Comparison of ENCODE assay signal across 24 cellular contexts in genomic region chr9:128152133-128152780, GRCh38. TPM values are rescaled to one million over a fixed set of nuclear protein-coding genes. Genes with fewer than 3 reads are reported as not detected.
"Had no signal": no experiment of that assay in that cellular context is flagged by ENCODE, and none has a peak within 500 bp of the region (broad histone marks: within the 10 kb centered on the region; RNA-seq: fewer than 3 reads in every experiment).

No MANE protein-coding gene starts in this region.

- H3K4me3 Mint-ChIP-seq: activated B cell treated with CpG ODN at 0.5 μM for 24 hours; activated CD8-positive, alpha-beta T cell treated with anti-CD3 and anti-CD28 coated beads for 36 hours; activated naive CD8-positive, alpha-beta T cell treated with anti-CD3 and anti-CD28 coated beads for 36 hours; brain; central memory CD8-positive, alpha-beta T cell; stimulated activated naive CD8-positive, alpha-beta T cell treated with anti-CD3 and anti-CD28 coated beads, Interleukin-15, Interleukin-2, amounts not matched to agents 100 ng/mL and 50 ng/mL, for 24 hours; T-helper 2 cell treated with Interferon-gamma antibody and Interleukin-4, amounts not matched to agents 5 μg/mL and 100 μg/mL, for 36 hours had no signal

- FAIRE-seq: endothelial cell of umbilical vein, small intestine had no signal

- H3K27ac ChIP-seq: foreskin keratinocyte, lower lobe of right lung, suprapubic skin had no signal

- H3K9me3 ChIP-seq: lower lobe of right lung, suprapubic skin had no signal

- H3K27me3 ChIP-seq: foreskin keratinocyte, suprapubic skin had no signal

- H3K4me3 ChIP-seq: lower lobe of right lung, suprapubic skin had no signal

- H3K9me3 Mint-ChIP-seq: activated B cell treated with CpG ODN at 0.5 μM for 24 hours; activated CD8-positive, alpha-beta T cell treated with anti-CD3 and anti-CD28 coated beads for 36 hours; activated naive CD8-positive, alpha-beta T cell treated with anti-CD3 and anti-CD28 coated beads for 36 hours; brain; central memory CD8-positive, alpha-beta T cell; stimulated activated naive CD8-positive, alpha-beta T cell treated with anti-CD3 and anti-CD28 coated beads, Interleukin-15, Interleukin-2, amounts not matched to agents 100 ng/mL and 50 ng/mL, for 24 hours; T-helper 2 cell treated with Interferon-gamma antibody and Interleukin-4, amounts not matched to agents 5 μg/mL and 100 μg/mL, for 36 hours had no signal

- DNase-seq: activated B cell treated with CpG ODN at 0.5 μM for 24 hours; activated CD4-positive, alpha-beta T cell treated with anti-CD3 and anti-CD28 coated beads for 48 hours; activated CD8-positive, alpha-beta T cell treated with anti-CD3 and anti-CD28 coated beads for 36 hours; activated naive CD8-positive, alpha-beta T cell treated with anti-CD3 and anti-CD28 coated beads for 36 hours; activated T-cell treated with anti-CD3 and anti-CD28 coated beads, Interleukin-2, amount 50 U/mL, for 48 hours; amygdala; cortex of kidney; effector CD4-positive, alpha-beta T cell; foreskin keratinocyte; glutamatergic neuron; small intestine; stimulated activated CD4-positive, alpha-beta T cell treated with anti-CD3 and anti-CD28 coated beads, Interleukin-4, amount 100 ng/mL, for 4 hours; stimulated activated CD8-positive, alpha-beta memory T cell treated with anti-CD3 and anti-CD28 coated beads, Interleukin-4, amount 100 ng/mL, for 48 hours; SW 1271; trophoblast cell had no signal

- H3K36me3 Mint-ChIP-seq: activated naive CD8-positive, alpha-beta T cell treated with anti-CD3 and anti-CD28 coated beads for 36 hours; brain had no signal

- ATAC-seq: activated CD8-positive, alpha-beta T cell treated with anti-CD3 and anti-CD28 coated beads for 36 hours; foreskin keratinocyte; lower lobe of right lung; right cardiac atrium had no signal

- H3K36me3 ChIP-seq: lower lobe of right lung, suprapubic skin had no signal

- H3K27me3 Mint-ChIP-seq: activated CD8-positive, alpha-beta T cell treated with anti-CD3 and anti-CD28 coated beads for 36 hours; activated naive CD8-positive, alpha-beta T cell treated with anti-CD3 and anti-CD28 coated beads for 36 hours; central memory CD8-positive, alpha-beta T cell; stimulated activated naive CD8-positive, alpha-beta T cell treated with anti-CD3 and anti-CD28 coated beads, Interleukin-15, Interleukin-2, amounts not matched to agents 100 ng/mL and 50 ng/mL, for 24 hours had no signal

- H3K27ac Mint-ChIP-seq: activated B cell treated with CpG ODN at 0.5 μM for 24 hours; activated CD8-positive, alpha-beta T cell treated with anti-CD3 and anti-CD28 coated beads for 36 hours; activated naive CD8-positive, alpha-beta T cell treated with anti-CD3 and anti-CD28 coated beads for 36 hours; brain; stimulated activated naive CD8-positive, alpha-beta T cell treated with anti-CD3 and anti-CD28 coated beads, Interleukin-15, Interleukin-2, amounts not matched to agents 100 ng/mL and 50 ng/mL, for 24 hours; T-helper 2 cell treated with Interferon-gamma antibody and Interleukin-4, amounts not matched to agents 5 μg/mL and 100 μg/mL, for 36 hours had no signal

- H3K4me1 Mint-ChIP-seq: activated B cell treated with CpG ODN at 0.5 μM for 24 hours; activated naive CD8-positive, alpha-beta T cell treated with anti-CD3 and anti-CD28 coated beads for 36 hours; central memory CD8-positive, alpha-beta T cell had no signal

RNA-seq across cellular contexts. Expression of gene LCN2, which starts 3.0 kb away (rescaled TPM):
- total RNA-seq: activated B cell treated with CpG ODN at 0.5 μM for 24 hours; activated CD8-positive, alpha-beta T cell treated with anti-CD3 and anti-CD28 coated beads for 36 hours; activated naive CD8-positive, alpha-beta T cell treated with anti-CD3 and anti-CD28 coated beads for 36 hours; endothelial cell of umbilical vein; myocyte; right cardiac atrium had no signal

RNA-seq across cellular contexts. Expression of gene DNM1, which starts 50.9 kb away (rescaled TPM):
- total RNA-seq: myocyte had no signal
